ENCODE assay signal across 27 cellular contexts in genomic region chr3:127994011-127994410, GRCh38.
"Had no signal": no experiment of that assay in that cellular context is flagged by ENCODE, and none has a peak within 500 bp of the region (broad histone marks: within the 10 kb centered on the region; RNA-seq: fewer than 3 reads in every experiment).

No MANE protein-coding gene starts in this region.

- H3K36me3 ChIP-seq: stomach, suprapubic skin, thoracic aorta, thyroid gland, tibial artery, tibial nerve, transverse colon, upper lobe of left lung, upper lobe of right lung, uterus, vagina had no signal

- H3K27me3 ChIP-seq: suprapubic skin, testis, thyroid gland, tibial artery, tibial nerve, transverse colon, upper lobe of left lung, upper lobe of right lung, uterus, vagina had no signal

- DNase-seq: stimulated activated CD4-positive, alpha-beta T cell treated with anti-CD3 and anti-CD28 coated beads, Interleukin-2, amount 100 ng/mL, for 48 hours; stimulated activated CD4-positive, alpha-beta T cell treated with anti-CD3 and anti-CD28 coated beads, Interleukin-4, amount 100 ng/mL, for 1 hour; stimulated activated CD4-positive, alpha-beta T cell treated with anti-CD3 and anti-CD28 coated beads, Interleukin-4, amount 100 ng/mL, for 24 hours; stimulated activated CD4-positive, alpha-beta T cell treated with anti-CD3 and anti-CD28 coated beads, Interleukin-4, amount 100 ng/mL, for 4 hours; stimulated activated CD8-positive, alpha-beta memory T cell treated with anti-CD3 and anti-CD28 coated beads, Interleukin-4, amount 100 ng/mL, for 48 hours; stimulated activated naive B cell treated with anti-CD40 and anti-IgM and Interleukin-4, amounts not matched to agents 10 μg/mL and 1 μg/mL and 100 μg/mL, for 72 hours; stimulated activated naive CD4-positive, alpha-beta T cell; stimulated activated naive CD4-positive, alpha-beta T cell treated with Interleukin-2 at 50 U/mL for 16 hours; stimulated activated naive CD8-positive, alpha-beta T cell treated with anti-CD3 and anti-CD28 coated beads, Interleukin-15, amount 100 ng/mL, for 72 hours; stimulated activated naive CD8-positive, alpha-beta T cell treated with anti-CD3 and anti-CD28 coated beads, Interleukin-15, Interleukin-2, amounts not matched to agents 100 U/mL and 50 U/mL, for 24 hours; stomach; substantia nigra; testis; thyroid gland; tibial artery; transverse colon; trophoblast cell; upper lobe of left lung; upper lobe of right lung; uterus had no signal

- H3K4me1 ChIP-seq: stomach, suprapubic skin, testis, thyroid gland, tibial artery, tibial nerve, transverse colon, upper lobe of left lung, upper lobe of right lung, uterus, vagina had no signal

- H3K27ac ChIP-seq: stomach, suprapubic skin, testis, thoracic aorta, thyroid gland, tibial artery, tibial nerve, transverse colon, upper lobe of left lung, upper lobe of right lung, uterus, vagina had no signal

- ATAC-seq: stimulated activated effector memory CD8-positive, alpha-beta T cell treated with anti-CD3 and anti-CD28 coated beads, Interleukin-12 subunit alpha, Interleukin-12 subunit beta, amount 100 ng/mL, for 72 hours; stimulated activated memory B cell treated with anti-CD40 and anti-IgM and Interleukin-4, amounts not matched to agents 10 μg/mL and 1 μg/mL and 100 μg/mL, for 72 hours; stimulated activated naive B cell treated with anti-CD40 and anti-IgM and Interleukin-4, amounts not matched to agents 10 μg/mL and 1 μg/mL and 100 μg/mL, for 72 hours; stimulated activated naive CD8-positive, alpha-beta T cell treated with anti-CD3 and anti-CD28 coated beads, Interleukin-15, amount 100 ng/mL, for 72 hours; stimulated activated naive CD8-positive, alpha-beta T cell treated with anti-CD3 and anti-CD28 coated beads, Interleukin-15, Interleukin-2, amounts not matched to agents 100 U/mL and 50 U/mL, for 24 hours; upper lobe of right lung had no signal

- H3K9me3 ChIP-seq: stomach, suprapubic skin, testis, thoracic aorta, thyroid gland, tibial artery, transverse colon, upper lobe of left lung, upper lobe of right lung, uterus, vagina had no signal

- H3K4me3 ChIP-seq: stomach, suprapubic skin, testis, thoracic aorta, thyroid gland, tibial artery, tibial nerve, transverse colon, upper lobe of left lung, upper lobe of right lung, uterus, vagina had no signal

- FAIRE-seq: urothelium cell line had no signal
